In the genomic region with DNA sequence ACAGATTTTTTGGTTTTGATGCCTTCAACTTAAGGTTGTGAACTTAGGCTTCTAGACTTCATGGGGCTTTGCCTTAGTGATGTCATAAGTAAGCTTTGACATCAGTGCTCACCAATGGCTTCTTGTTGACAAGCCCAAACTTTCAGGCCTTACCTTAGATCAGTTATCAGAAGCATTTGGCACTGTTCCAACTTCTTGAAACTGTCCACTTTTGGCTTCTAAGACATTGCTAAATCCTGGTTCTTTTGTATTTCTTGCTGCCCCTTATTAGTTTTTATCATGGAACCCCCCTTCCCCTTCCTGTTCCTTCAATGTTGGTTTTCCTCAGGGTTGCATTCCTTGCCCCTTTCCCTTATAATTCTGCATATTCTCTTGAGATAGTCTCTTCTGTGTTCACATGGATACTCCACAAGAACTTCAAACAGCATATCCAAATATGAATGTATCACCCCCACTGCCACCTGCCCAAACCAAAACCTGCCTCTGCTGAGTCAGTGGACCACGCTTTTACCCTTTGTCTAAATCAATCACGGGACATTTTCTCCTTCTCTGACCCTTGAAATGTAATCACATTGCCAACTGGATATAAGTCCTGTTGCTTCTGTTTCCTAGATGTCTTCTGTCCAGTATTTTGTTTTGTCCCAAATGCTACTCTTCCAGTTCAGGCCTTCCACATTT, we compare ENCODE assay signal across 13 cellular contexts. TPM values are rescaled to one million over a fixed set of nuclear protein-coding genes. Genes with fewer than 3 reads are reported as not detected.
DNase-seq lines count a peak whose midpoint lies in the region; TF ChIP-seq lines count a peak whose summit lies in the region.
"Had no signal": no experiment of that assay in that cellular context is flagged by ENCODE, and none has a peak within 500 bp of the region (broad histone marks: within the 10 kb centered on the region; RNA-seq: fewer than 3 reads in every experiment).

No MANE protein-coding gene starts in this region.

- DNase-seq in NCI-H2171 treated with DMSO at 0.1 percent for 48 hours (lab: John Stamatoyannopoulos, UW) (peak; percentile 10), NCI-H2171 (lab: John Stamatoyannopoulos, UW) (no peak), ELR (ENCODE audit: low read depth) (peak; percentile 8), NCI-H69 (lab: John Stamatoyannopoulos, UW) (peak; percentile 10), nephron progenitor cell (no peak), NCI-H2029 (lab: John Stamatoyannopoulos, UW) (no peak), MG63 (no peak), NCI-H1417 (lab: John Stamatoyannopoulos, UW) (no peak)
- DNase-seq: GM23248, NCI-H1105 treated with DMSO at 0.1 percent for 48 hours, NCI-H187 treated with DMSO at 0.1 percent for 48 hours, NCI-H226, NCI-H526 had no signal

- no peak overlapping the region for H3K4me3 ChIP-seq in MG63
- H3K4me3 ChIP-seq: GM23248 had no signal

- no peaks in the 10 kb centered on the region for H3K27me3 Mint-ChIP-seq in nephron progenitor cell (ENCODE audit: low read depth, poor library complexity)

- H3K9me3 ChIP-seq in MG63, result no peaks in the 10 kb centered on the region

- H3K4me3 Mint-ChIP-seq in nephron progenitor cell, result no peak overlapping the region

- H3K27ac Mint-ChIP-seq in nephron progenitor cell, result peak overlapping the region; percentile 21

- no peaks in the 10 kb centered on the region for H3K9me3 Mint-ChIP-seq in nephron progenitor cell

- peaks cover 41% of the 10 kb centered on the region for H3K36me3 ChIP-seq in MG63

- peaks cover 81% of the 10 kb centered on the region for H3K36me3 Mint-ChIP-seq in nephron progenitor cell (ENCODE audit: low read depth)

- no peak for TF ChIP-seq CTCF in nephron progenitor cell (IDR thresholded peaks at IDR 0.05)

- H3K4me1 Mint-ChIP-seq in nephron progenitor cell, result peaks cover 3% of the 10 kb centered on the region

- H3K27me3 ChIP-seq in MG63, result no peaks in the 10 kb centered on the region

RNA-seq across cellular contexts. Expression of a gene that starts 7.9 kb away (rescaled TPM):
- 38.2 and 64.7 TPM in 2 replicates for total RNA-seq in MG63 (2014; rRNA removed; shearing (Covaris generic); ENCODE audit: low replicate concordance)

RNA-seq across cellular contexts. Expression of a gene that starts 21.2 kb away (rescaled TPM):
- total RNA-seq in MG63 (2014; rRNA removed; shearing (Covaris generic); ENCODE audit: low replicate concordance), result 15.6 and 16.3 TPM in 2 replicates

RNA-seq across cellular contexts. Expression of a gene that starts 30.2 kb away (rescaled TPM):
- total RNA-seq in MG63 (2014; rRNA removed; shearing (Covaris generic); ENCODE audit: low replicate concordance), result 31.3 and 79.9 TPM in 2 replicates

RNA-seq across cellular contexts. Expression of a gene that starts 56.4 kb away (rescaled TPM):
- total RNA-seq in MG63 (2014; rRNA removed; shearing (Covaris generic); ENCODE audit: low replicate concordance), result not detected in 2 replicates

Comparison
In these comparisons a context has a peak if more than half of its experiments do, and no peak if none do; other contexts are left out.
1. DNase-seq: peak in NCI-H2171 treated with DMSO at 0.1 percent for 48 hours (single experiment), ELR (single experiment) and NCI-H69 (single experiment); none in NCI-H2171 (single experiment), nephron progenitor cell (single experiment), NCI-H2029 (single experiment), MG63 (single experiment) and NCI-H1417 (0 of 3).